ENCODE assay signal across 14 cellular contexts in the genomic region with DNA sequence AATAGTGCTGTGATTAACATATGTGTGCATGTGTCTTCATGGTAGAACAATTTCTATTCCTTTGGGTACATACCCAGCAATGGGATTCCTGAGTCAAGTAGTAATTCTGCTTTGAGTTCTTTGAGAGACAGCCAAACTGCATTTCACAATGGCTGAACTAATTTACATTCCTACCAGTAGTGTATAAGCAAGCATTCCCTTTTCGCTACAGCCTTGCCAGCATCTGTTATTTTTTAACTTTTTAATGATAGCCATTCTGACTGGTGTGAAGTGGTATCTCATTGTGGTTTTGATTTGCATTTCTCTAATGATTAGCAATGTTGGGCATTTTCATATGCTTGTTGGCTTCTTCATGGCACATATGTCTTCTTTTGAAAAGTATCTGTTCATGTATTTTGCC.
DNase-seq lines count a peak whose midpoint lies in the region; ATAC-seq and TF ChIP-seq lines count a peak whose summit lies in the region.
"Had no signal": no experiment of that assay in that cellular context is flagged by ENCODE, and none has a peak within 500 bp of the region (broad histone marks: within the 10 kb centered on the region; RNA-seq: fewer than 3 reads in every experiment).

No MANE protein-coding gene starts in this region.

- H3K27me3 Mint-ChIP-seq in MCF 10A (ENCODE audit: insufficient read depth, unreplicated experiment) (no peaks in the 10 kb centered on the region), natural killer cell (ENCODE audit: low read depth in 2 of 2) (peaks cover 0 to 8% of the 10 kb centered on the region in 2 donors)
- H3K27me3 Mint-ChIP-seq: brain had no signal

- TF ChIP-seq EP300 in upper lobe of left lung (IDR thresholded peaks at IDR 0.05) = peak in 1 of 4 donors; percentile 81

- DNase-seq in MCF 10A (ENCODE audit: unreplicated experiment) (peak; percentile 41), breast epithelium (ENCODE audit: low spot score in 2 of 2) (no peak), fibroblast of the conjunctiva (ENCODE audit: low read depth) (peak; percentile 88), upper lobe of left lung (no peak), KBM-7 (no peak), COR-L47 (lab: John Stamatoyannopoulos, UW) (no peak), natural killer cell (no peak)
- DNase-seq: 8988T; activated CD4-positive, alpha-beta T cell treated with anti-CD3 and anti-CD28 coated beads, Interleukin-2, amount 10 ng/mL, durations not matched to agents 24 days and 14 days; NCI-H82; stimulated activated CD4-positive, alpha-beta T cell treated with anti-CD3 and anti-CD28 coated beads, Interleukin-15, amount 100 ng/mL, for 24 hours; uterus had no signal

- H3K4me1 ChIP-seq in breast epithelium = no peaks in the 10 kb centered on the region
- H3K4me1 ChIP-seq in upper lobe of left lung = peaks cover 0 to 20% (median 2%) of the 10 kb centered on the region in 4 donors
- H3K4me1 ChIP-seq: uterus had no signal

- no peak overlapping the region for H3K27ac ChIP-seq in breast epithelium
- H3K27ac ChIP-seq in upper lobe of left lung = no peak overlapping the region
- H3K27ac ChIP-seq: uterus had no signal

- WGBS in upper lobe of left lung, 2 donors = 79 to 86% methylated on average over 1 of the region's 1 CpG

- H3K4me1 Mint-ChIP-seq in MCF 10A (ENCODE audit: insufficient read depth, unreplicated experiment) = peaks cover 38% of the 10 kb centered on the region
- no peaks in the 10 kb centered on the region for H3K4me1 Mint-ChIP-seq in natural killer cell

- in situ Hi-C loops in KBM-7 (cut with MboI; ENCODE audit: low pct_unique_long_range_greater_than_20kb, low sequenced_read_pairs) = no loop called here

- peak; percentile 67 for ATAC-seq in HG03558 (IDR thresholded peaks at IDR 0.05; ENCODE audit: extremely low read depth, unreplicated experiment)
- ATAC-seq in upper lobe of left lung (ENCODE audit: low FRiP score in 2 of 2) = peak in 1 of 2 donors; percentile 65
- ATAC-seq in natural killer cell = no peak

- H3K36me3 ChIP-seq in breast epithelium (no peaks in the 10 kb centered on the region), upper lobe of left lung (no peaks in the 10 kb centered on the region)
- H3K36me3 ChIP-seq: uterus had no signal

- no TSS peak for BruUV-seq in MCF 10A (replicated peaks; lab: Mats Ljungman, UMichigan)

- H3K27ac Mint-ChIP-seq in MCF 10A (ENCODE audit: low read depth, unreplicated experiment) (peak overlapping the region; percentile 28), natural killer cell (no peak overlapping the region)
- H3K27ac Mint-ChIP-seq: activated CD4-positive, alpha-beta T cell treated with anti-CD3 and anti-CD28 coated beads, Interleukin-2, amount 10 ng/mL, durations not matched to agents 24 days and 14 days had no signal

- no peaks in the 10 kb centered on the region for H3K9me3 Mint-ChIP-seq in MCF 10A (ENCODE audit: unreplicated experiment)
- no peaks in the 10 kb centered on the region for H3K9me3 Mint-ChIP-seq in natural killer cell
- H3K9me3 Mint-ChIP-seq: activated CD4-positive, alpha-beta T cell treated with anti-CD3 and anti-CD28 coated beads, Interleukin-2, amount 10 ng/mL, durations not matched to agents 24 days and 14 days had no signal

- POLR2A ChIA-PET in MCF 10A (lab: Yijun Ruan, JAX) = no interaction called here

- CTCF ChIA-PET in MCF 10A (lab: Yijun Ruan, JAX) = interaction anchor here (1.0 to 2.7 kb wide), 3 partner anchors 8 to 200 kb away, joined by 3 to 14 read pairs (median 3); no protein-coding TSS in a partner anchor

- peak; percentile 15 for TF ChIP-seq CTCF in MCF 10A (IDR thresholded peaks at IDR 0.05; ENCODE audit: unreplicated experiment)
- TF ChIP-seq CTCF in breast epithelium (IDR thresholded peaks at IDR 0.05) = no peak
- TF ChIP-seq CTCF in upper lobe of left lung (IDR thresholded peaks at IDR 0.05) = peak in 5 of 6 experiments; percentile 14 to 65 (median 36)
- TF ChIP-seq CTCF in natural killer cell (IDR thresholded peaks at IDR 0.05) = no peak

- H3K9me3 ChIP-seq in breast epithelium = no peaks in the 10 kb centered on the region
- no peaks in the 10 kb centered on the region for H3K9me3 ChIP-seq in upper lobe of left lung
- H3K9me3 ChIP-seq: uterus had no signal

- H3K27me3 ChIP-seq in breast epithelium = no peaks in the 10 kb centered on the region
- no peaks in the 10 kb centered on the region for H3K27me3 ChIP-seq in upper lobe of left lung
- H3K27me3 ChIP-seq: uterus had no signal

- no peak for TF ChIP-seq POLR2A in breast epithelium (IDR thresholded peaks at IDR 0.05)
- TF ChIP-seq POLR2A in upper lobe of left lung (IDR thresholded peaks at IDR 0.05) = no peak

- H3K4me3 Mint-ChIP-seq in MCF 10A (ENCODE audit: unreplicated experiment) (no peak overlapping the region), natural killer cell (no peak overlapping the region)
- H3K4me3 Mint-ChIP-seq: activated CD4-positive, alpha-beta T cell treated with anti-CD3 and anti-CD28 coated beads, Interleukin-2, amount 10 ng/mL, durations not matched to agents 24 days and 14 days; brain had no signal

- intact Hi-C loops in MCF 10A (cut with micrococcal nuclease) = no loop called here
- intact Hi-C loops in breast epithelium (cut with DNase I; ENCODE audit: low total_unique reads) = no loop called here
- intact Hi-C loops in natural killer cell (cut with micrococcal nuclease) = no loop called here

- H3K36me3 Mint-ChIP-seq in MCF 10A (ENCODE audit: insufficient read depth, unreplicated experiment) (no peaks in the 10 kb centered on the region), natural killer cell (no peaks in the 10 kb centered on the region)

- H3K4me3 ChIP-seq in breast epithelium (no peak overlapping the region), upper lobe of left lung (no peak overlapping the region)
- H3K4me3 ChIP-seq: uterus had no signal

Comparison
In these comparisons a context has a peak if more than half of its experiments do, and no peak if none do; other contexts are left out.
1. DNase-seq: peak in MCF 10A (single experiment) and fibroblast of the conjunctiva (single experiment); none in breast epithelium (0 of 2), upper lobe of left lung (0 of 2), KBM-7 (single experiment), COR-L47 (single experiment) and natural killer cell (single experiment).
2. CTCF ChIP-seq: peak in MCF 10A (single experiment) and upper lobe of left lung (5 of 6); none in breast epithelium (0 of 3) and natural killer cell (single experiment).